15 cellular contexts compared by ENCODE assay signal in the genomic region with DNA sequence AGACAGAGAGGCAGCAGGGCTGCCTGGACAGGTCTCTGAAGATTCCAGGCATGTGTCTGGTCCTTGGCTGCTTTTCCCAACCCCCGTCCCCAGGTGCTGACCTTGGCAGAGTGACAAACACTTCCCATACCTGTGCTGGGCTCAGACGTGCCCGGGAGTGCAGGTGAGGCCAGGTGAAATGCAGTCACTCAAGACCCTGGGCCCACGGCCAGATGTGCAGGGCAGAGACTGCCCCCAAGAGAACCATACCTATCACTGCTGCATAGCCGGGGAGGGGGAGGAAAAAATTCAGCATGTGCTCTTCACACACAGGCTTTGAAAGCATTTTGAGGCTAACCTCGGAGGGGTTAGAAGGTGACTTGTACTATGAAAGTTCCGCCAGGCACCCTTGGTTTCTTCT. TPM values are rescaled to one million over a fixed set of nuclear protein-coding genes. Genes with fewer than 3 reads are reported as not detected.
DNase-seq lines count a peak whose midpoint lies in the region; ATAC-seq, FAIRE-seq and TF ChIP-seq lines count a peak whose summit lies in the region.
"Had no signal": no experiment of that assay in that cellular context is flagged by ENCODE, and none has a peak within 500 bp of the region (broad histone marks: within the 10 kb centered on the region; RNA-seq: fewer than 3 reads in every experiment).

No MANE protein-coding gene starts in this region.

- DNase-seq in right atrium auricular region (ENCODE audit: low spot score) (no peak), Right ventricle myocardium superior (no peak), kidney (peak; percentile 87), A172 (ENCODE audit: low spot score) (no peak), COLO829 (ENCODE audit: low spot score) (no peak)
- DNase-seq: mesenchymal stem cell, NCI-H187 treated with DMSO at 0.1 percent for 48 hours, ovary, T-helper 1 cell had no signal

- H3K27ac ChIP-seq in right atrium auricular region (peak overlapping the region; percentile 65), VCaP (peak overlapping the region; percentile 33; the same call in 1 of the 2 replicates), kidney (ENCODE audit: low read depth in 2 of 2, low read length in 2 of 2) (peak overlapping the region; percentile 64 to 72)
- H3K27ac ChIP-seq: ovary had no signal

- intact Hi-C loops in Right ventricle myocardium superior (cut with DNase I) = no loop called here
- intact Hi-C loops in kidney (cut with DNase I) = no loop called here

- FAIRE-seq in kidney (lab: Jason Lieb, UNC) = no peak
- FAIRE-seq: endometrium had no signal

- H3K36me3 ChIP-seq in right atrium auricular region (no peaks in the 10 kb centered on the region), kidney (ENCODE audit: control insufficient read depth in 1 of 2, insufficient read depth in 2 of 2, low read length in 2 of 2) (no peaks in the 10 kb centered on the region)
- H3K36me3 ChIP-seq: HAP-1, ovary had no signal

- no peak for ATAC-seq in Right ventricle myocardium superior (ENCODE audit: poor library complexity)
- ATAC-seq in HG02938 (IDR thresholded peaks at IDR 0.05; ENCODE audit: unreplicated experiment) = no peak
- ATAC-seq in HG03039 (IDR thresholded peaks at IDR 0.05; ENCODE audit: unreplicated experiment) = no peak

- H3K27me3 ChIP-seq in right atrium auricular region = no peaks in the 10 kb centered on the region
- H3K27me3 ChIP-seq: ovary had no signal

- no peak for TF ChIP-seq CTCF in right atrium auricular region (IDR thresholded peaks at IDR 0.05)
- TF ChIP-seq CTCF in VCaP (conservative IDR thresholded peaks at IDR 0.05) = no peak
- no peak for TF ChIP-seq CTCF in kidney (IDR thresholded peaks at IDR 0.05; ENCODE audit: borderline replicate concordance, extremely low read depth, insufficient read depth)

- H3K4me1 ChIP-seq in right atrium auricular region (peaks cover 0 to 52% of the 10 kb centered on the region in 2 donors), kidney (ENCODE audit: control insufficient read depth in 1 of 2, insufficient read depth in 1 of 2, low read depth in 1 of 2, low read length in 2 of 2) (peaks cover 23 to 24% of the 10 kb centered on the region in 2 donors)

- peak overlapping the region in 1 of 2 donors; percentile 1 for H3K9ac ChIP-seq in kidney (ENCODE audit: low read length in 2 of 2)

- H3K9me3 ChIP-seq in right atrium auricular region (no peaks in the 10 kb centered on the region), kidney (ENCODE audit: control insufficient read depth in 1 of 2, low read length in 2 of 2) (no peaks in the 10 kb centered on the region)
- H3K9me3 ChIP-seq: HAP-1, ovary had no signal

- H3K4me3 ChIP-seq in right atrium auricular region = no peak overlapping the region
- no peak overlapping the region for H3K4me3 ChIP-seq in kidney (ENCODE audit: low read length in 2 of 2)
- H3K4me3 ChIP-seq: HAP-1, ovary had no signal

RNA-seq across cellular contexts. Expression of gene CCNJL, which starts 22.6 kb away (rescaled TPM):
- 1 to 10 TPM; 2.7 to 5.5 TPM for total RNA-seq in right atrium auricular region
- 6.8 TPM for total RNA-seq in Right ventricle myocardium superior
- 1.6 TPM for total RNA-seq in kidney
- polyA plus RNA-seq in kidney (ENCODE audit: insufficient read depth, low read depth, low replicate concordance) = 3.8 TPM
- 10.5 and 15.2 TPM in 2 replicates for total RNA-seq in A172 (2014; rRNA removed; shearing (Covaris generic))
- total RNA-seq: OCI-LY7 had no signal
